ENCODE assay signal across 14 cellular contexts in genomic region chr1:234260578-234260977, GRCh38.
A peak's percentile ranks its signal among the peaks of the same experiment; 100 is the strongest.
DNase-seq lines count a peak whose midpoint lies in the region; ATAC-seq and TF ChIP-seq lines count a peak whose summit lies in the region.
"Had no signal": no experiment of that assay in that cellular context is flagged by ENCODE, and none has a peak within 500 bp of the region (broad histone marks: within the 10 kb centered on the region; RNA-seq: fewer than 3 reads in every experiment).

No MANE protein-coding gene starts in this region.

- H3K9ac ChIP-seq in HCT116 (ENCODE audit: low read length) = no peak overlapping the region
- H3K9ac ChIP-seq: neural progenitor cell had no signal

- H3K4me3 ChIP-seq in HCT116 (replicated peaks in 1 of 2; ENCODE audit: low read depth in 1 of 2, low read length in 2 of 2) = no peak overlapping the region
- H3K4me3 ChIP-seq in WERI-Rb-1 (ENCODE audit: low read depth, low read length) = no peak overlapping the region
- H3K4me3 ChIP-seq: neural progenitor cell, skin epidermis had no signal

- H3K27ac ChIP-seq in HCT116 (ENCODE audit: low read depth, low read length) = no peak overlapping the region
- no peak overlapping the region for H3K27ac ChIP-seq in WERI-Rb-1
- H3K27ac ChIP-seq: neural progenitor cell, skin epidermis had no signal

- intact Hi-C loops in HCT116 (cut with micrococcal nuclease) = no loop called here

- no peak for TF ChIP-seq CTCF in HCT116 (IDR thresholded peaks at IDR 0.05 in 2 of 3, conservative IDR thresholded peaks at IDR 0.05 in 1 of 3; ENCODE audit: borderline replicate concordance in 1 of 3, insufficient read depth in 1 of 3, low read depth in 2 of 3, low read length in 2 of 3)
- no peak for TF ChIP-seq CTCF in WERI-Rb-1 (IDR thresholded peaks at IDR 0.05; ENCODE audit: low read depth, low read length)

- peak overlapping the region; percentile 35 for H3K4me3 Mint-ChIP-seq in activated naive CD4-positive, alpha-beta T cell treated with anti-CD3 and anti-CD28 coated beads, Interleukin-2, amount 50 U/mL, for 24 hours
- H3K4me3 Mint-ChIP-seq: neural progenitor cell, T-helper 17 cell had no signal

- CTCF ChIA-PET in HCT116 (lab: Charles Lee) = no interaction called here

- no peaks in the 10 kb centered on the region for H3K27me3 Mint-ChIP-seq in activated naive CD4-positive, alpha-beta T cell treated with anti-CD3 and anti-CD28 coated beads, Interleukin-2, amount 50 U/mL, for 24 hours

- no TSS peak for BruUV-seq in HCT116 (replicated peaks; lab: Mats Ljungman, UMichigan)

- no peaks in the 10 kb centered on the region for H4K20me1 ChIP-seq in HCT116 (ENCODE audit: insufficient read depth)

- H3K36me3 Mint-ChIP-seq in activated naive CD4-positive, alpha-beta T cell treated with anti-CD3 and anti-CD28 coated beads, Interleukin-2, amount 50 U/mL, for 24 hours = no peaks in the 10 kb centered on the region
- H3K36me3 Mint-ChIP-seq: neural progenitor cell had no signal

- TF ChIP-seq POLR2A in HCT116 (IDR thresholded peaks at IDR 0.05; ENCODE audit: borderline replicate concordance, extremely low read depth, insufficient read depth, insufficient read length) = no peak

- no peak for DNase-seq in HCT116 (ENCODE audit: low read depth, low spot score)
- peak; percentile 6 for DNase-seq in MV-4-11 (lab: John Stamatoyannopoulos, UW)
- DNase-seq in renal cortical epithelial cell (ENCODE audit: low read depth) = peak; percentile 69
- no peak for DNase-seq in WERI-Rb-1
- DNase-seq in SW 1271 (lab: John Stamatoyannopoulos, UW) = no peak
- DNase-seq in cerebellar nuclear complex (lab: John Stamatoyannopoulos, UW) = no peak
- DNase-seq: Calu3, foreskin melanocyte, NCI-H1092 treated with DMSO at 0.1 percent for 48 hours, T-helper 17 cell had no signal

- H3K36me3 ChIP-seq in HCT116 (ENCODE audit: control insufficient read depth in 1 of 2, insufficient read depth in 2 of 2, low read length in 2 of 2) (no peaks in the 10 kb centered on the region), WERI-Rb-1 (no peaks in the 10 kb centered on the region)
- H3K36me3 ChIP-seq: neural progenitor cell had no signal

- peaks cover 6% of the 10 kb centered on the region for H3K9me3 Mint-ChIP-seq in activated naive CD4-positive, alpha-beta T cell treated with anti-CD3 and anti-CD28 coated beads, Interleukin-2, amount 50 U/mL, for 24 hours

- peaks cover 0 to 18% of the 10 kb centered on the region in 2 experiments; a peak in 2 of 4 replicates for H3K4me1 ChIP-seq in HCT116 (ENCODE audit: control insufficient read depth in 1 of 2, insufficient read depth in 2 of 2, low read length in 2 of 2)
- H3K4me1 ChIP-seq: neural progenitor cell had no signal

- H3K27me3 ChIP-seq in HCT116 (ENCODE audit: insufficient read depth, low read length) = no peaks in the 10 kb centered on the region
- no peaks in the 10 kb centered on the region for H3K27me3 ChIP-seq in WERI-Rb-1 (ENCODE audit: insufficient read depth, low read depth, severe bottlenecking)
- H3K27me3 ChIP-seq: neural progenitor cell had no signal

- RAD21 ChIA-PET in HCT116 (lab: Charles Lee; ENCODE audit: low non-redundant PET in 1 of 2, low total read pairs in 2 of 2, uncharacterized antibody in 2 of 2, unreplicated experiment in 2 of 2) = no interaction called here

- no peak for TF ChIP-seq RAD21 in HCT116 (IDR thresholded peaks at IDR 0.05; ENCODE audit: low read depth)

- no peaks in the 10 kb centered on the region for H3K79me2 ChIP-seq in HCT116 (ENCODE audit: insufficient read depth, low read length)

- H2AFZ ChIP-seq in HCT116 (ENCODE audit: low read depth, low read length, poor library complexity, severe bottlenecking) = no peak overlapping the region
- H2AFZ ChIP-seq: neural progenitor cell had no signal

- H3K4me1 Mint-ChIP-seq in activated naive CD4-positive, alpha-beta T cell treated with anti-CD3 and anti-CD28 coated beads, Interleukin-2, amount 50 U/mL, for 24 hours = peaks cover 22% of the 10 kb centered on the region

- POLR2A ChIA-PET in HCT116 (lab: Charles Lee) = no interaction called here

- H3K9me3 ChIP-seq in HCT116 (ENCODE audit: control insufficient read depth in 1 of 2, insufficient read depth in 1 of 2, low read depth in 1 of 2, low read length in 2 of 2) = peaks cover 0 to 7% of the 10 kb centered on the region in 2 experiments; a peak in 3 of 4 replicates
- no peaks in the 10 kb centered on the region for H3K9me3 ChIP-seq in WERI-Rb-1 (ENCODE audit: severe bottlenecking)

- no peak for ATAC-seq in HCT116
- ATAC-seq: T-helper 17 cell had no signal

- peak overlapping the region; percentile 31 for H3K4me2 ChIP-seq in HCT116 (ENCODE audit: low read length)
- H3K4me2 ChIP-seq: neural progenitor cell had no signal

- H3K27ac Mint-ChIP-seq in activated naive CD4-positive, alpha-beta T cell treated with anti-CD3 and anti-CD28 coated beads, Interleukin-2, amount 50 U/mL, for 24 hours = peak overlapping the region; percentile 99
- H3K27ac Mint-ChIP-seq: activated T-helper 2 cell treated with anti-CD3 and anti-CD28 coated beads, Interferon-gamma antibody, Interleukin-2, Interleukin-4, amounts not matched to agents 10 μg/mL and 5 μg/mL and 100 μg/mL, durations not matched to agents 14 hours and 24 hours and 36 hours; neural progenitor cell; T-helper 17 cell had no signal

- no peaks in the 10 kb centered on the region for H3K9me2 ChIP-seq in HCT116 (ENCODE audit: insufficient read depth)

TF ChIP-seq in HCT116, 20 proteins besides CTCF, POLR2A, EP300 and RAD21:
- TF ChIP-seq, protein P1, sequence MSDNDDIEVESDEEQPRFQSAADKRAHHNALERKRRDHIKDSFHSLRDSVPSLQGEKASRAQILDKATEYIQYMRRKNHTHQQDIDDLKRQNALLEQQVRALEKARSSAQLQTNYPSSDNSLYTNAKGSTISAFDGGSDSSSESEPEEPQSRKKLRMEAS (IDR thresholded peaks at IDR 0.05) = peak; percentile 82
- TF ChIP-seq CEBPB (IDR thresholded peaks at IDR 0.05; ENCODE audit: low read depth) (no peak), CBX3 (IDR thresholded peaks at IDR 0.05; ENCODE audit: low read depth) (peak; percentile 32; the same call in 1 of the 2 replicates), JUND (IDR thresholded peaks at IDR 0.05) (no peak), ZBTB33 (IDR thresholded peaks at IDR 0.05; ENCODE audit: extremely low read depth, insufficient replicate concordance, low read length) (no peak), EZH2 (IDR thresholded peaks at IDR 0.05) (no peak), TCF7L2 (IDR thresholded peaks at IDR 0.05; ENCODE audit: borderline replicate concordance, extremely low read depth, insufficient read depth, insufficient read length) (no peak)

Comparison
In these comparisons a context has a peak if more than half of its experiments do, and no peak if none do; other contexts are left out.
1. DNase-seq: peak in MV-4-11 (single experiment) and renal cortical epithelial cell (single experiment); none in HCT116 (single experiment), WERI-Rb-1 (single experiment), SW 1271 (0 of 2) and cerebellar nuclear complex (0 of 2).